ENCODE assay signal across 17 cellular contexts in genomic region chr5:142827934-142828576, GRCh38. TPM values are rescaled to one million over a fixed set of nuclear protein-coding genes. Genes with fewer than 3 reads are reported as not detected.
DNase-seq lines count a peak whose midpoint lies in the region; ATAC-seq and TF ChIP-seq lines count a peak whose summit lies in the region.
"Had no signal": no experiment of that assay in that cellular context is flagged by ENCODE, and none has a peak within 500 bp of the region (broad histone marks: within the 10 kb centered on the region; RNA-seq: fewer than 3 reads in every experiment).

No MANE protein-coding gene starts in this region.

- H3K9me3 Mint-ChIP-seq in HFFc6, result no peaks in the 10 kb centered on the region
- H3K9me3 Mint-ChIP-seq: activated CD4-positive, alpha-beta T cell treated with anti-CD3 and anti-CD28 coated beads, Interleukin-2, amount 10 ng/mL, durations not matched to agents 24 days and 14 days had no signal

- WGBS in hepatocyte (ENCODE audit: low lambda C conversion rate, missing lambda C conversion rate), result 77% methylated on average over 6 of the region's 6 CpGs

- H3K27me3 ChIP-seq in hepatocyte, result no peaks in the 10 kb centered on the region
- H3K27me3 ChIP-seq: BE2C, esophagus muscularis mucosa had no signal

- peaks cover 1% of the 10 kb centered on the region; the same call in 1 of the 2 replicates for H3K27me3 Mint-ChIP-seq in HFFc6 (ENCODE audit: insufficient read depth)

- peaks cover 31% of the 10 kb centered on the region for H3K4me1 ChIP-seq in hepatocyte (ENCODE audit: insufficient read depth)
- H3K4me1 ChIP-seq: prostate gland had no signal

- no peak for ATAC-seq in GM18909 (IDR thresholded peaks at IDR 0.05; ENCODE audit: poor library complexity, unreplicated experiment)

- peaks cover 86% of the 10 kb centered on the region for H3K4me1 Mint-ChIP-seq in HFFc6 (ENCODE audit: low read depth)

- H3K27ac Mint-ChIP-seq in HFFc6, result peak overlapping the region; percentile 70

- H4K20me1 ChIP-seq in hepatocyte (ENCODE audit: insufficient read depth, poor library complexity, severe bottlenecking), result no peaks in the 10 kb centered on the region

- H3K36me3 ChIP-seq in hepatocyte (replicated peaks; ENCODE audit: insufficient read depth, low read depth), result no peaks in the 10 kb centered on the region
- H3K36me3 ChIP-seq: BE2C, esophagus muscularis mucosa, prostate gland had no signal

- peaks cover 51% of the 10 kb centered on the region for H3K79me2 ChIP-seq in hepatocyte

- no peak overlapping the region for H3K4me3 ChIP-seq in hepatocyte
- H3K4me3 ChIP-seq: esophagus muscularis mucosa, prostate gland had no signal

- peak overlapping the region; percentile 56 for H3K4me3 Mint-ChIP-seq in HFFc6

- no peaks in the 10 kb centered on the region for H3K9me2 ChIP-seq in hepatocyte (replicated peaks; ENCODE audit: insufficient read depth)

- peak; percentile 44 for DNase-seq in A172 (ENCODE audit: low spot score)
- peak; percentile 16 for DNase-seq in HFFc6
- peak; percentile 33 for DNase-seq in RPMI7951 (ENCODE audit: low read depth)
- no peak for DNase-seq in hepatocyte (ENCODE audit: low spot score)
- no peak for DNase-seq in activated CD4-positive, CD25-positive, alpha-beta regulatory T cell treated with anti-CD3 and anti-CD28 coated beads, Interleukin-2, amount 50 U/mL, for 72 hours
- DNase-seq in cerebellum (ENCODE audit: low spot score), result no peak
- no peak for DNase-seq in activated effector memory CD4-positive, alpha-beta T cell treated with Interleukin-2 at 50 U/mL for 16 hours
- DNase-seq: activated CD4-positive, alpha-beta T cell treated with anti-CD3 and anti-CD28 coated beads, Interleukin-2, amount 10 ng/mL, durations not matched to agents 24 days and 14 days; activated gamma-delta T cell; BE2C; cerebellar nuclear complex; DND-41; NCI-H1105; stimulated activated CD4-positive, alpha-beta T cell treated with anti-CD3 and anti-CD28 coated beads, Interleukin-2, amount 100 ng/mL, for 24 hours had no signal

- no peaks in the 10 kb centered on the region for H3K9me3 ChIP-seq in hepatocyte (ENCODE audit: low read depth)
- H3K9me3 ChIP-seq: BE2C, esophagus muscularis mucosa, prostate gland had no signal

- H3K4me2 ChIP-seq in hepatocyte, result no peak overlapping the region

- no peak overlapping the region for H2AFZ ChIP-seq in hepatocyte

- peak overlapping the region; percentile 54 for H3K27ac ChIP-seq in hepatocyte
- H3K27ac ChIP-seq: prostate gland had no signal

- no peaks in the 10 kb centered on the region for H3K36me3 Mint-ChIP-seq in HFFc6 (ENCODE audit: low read depth)

- TF ChIP-seq CTCF in HFFc6 (IDR thresholded peaks at IDR 0.05) (no peak), hepatocyte (IDR thresholded peaks at IDR 0.05; ENCODE audit: poor library complexity) (no peak)

RNA-seq across cellular contexts. Expression of gene ARHGAP26, which starts 57.9 kb away (rescaled TPM):
- 1.6 and 3.8 TPM in 2 replicates for total RNA-seq in A172 (2014; rRNA removed; shearing (Covaris generic))
- total RNA-seq in HFFc6 (2021; fragmentation: NEBNext Ultra II Directional; extraction: Animal tissue kit (Norgen Biotek cat#: 25700)), result 1 to 10 TPM; 2.3 to 3.6 (median 3.1) TPM
- 1.1 and 1.4 TPM in 2 replicates for total RNA-seq in RPMI7951 (2014; rRNA removed; shearing (Covaris generic))
- 16.5 and 20.0 TPM in 2 replicates for total RNA-seq in hepatocyte
- 11.7 and 19.8 TPM in 2 replicates for polyA plus RNA-seq in hepatocyte
- 35.5 TPM for total RNA-seq in cerebellum

Comparison
In these comparisons a context has a peak if more than half of its experiments do, and no peak if none do; other contexts are left out.
1. DNase-seq: peak in A172 (single experiment), HFFc6 (single experiment) and RPMI7951 (single experiment); none in hepatocyte (single experiment), activated CD4-positive, CD25-positive, alpha-beta regulatory T cell treated with anti-CD3 and anti-CD28 coated beads, Interleukin-2, amount 50 U/mL, for 72 hours (single experiment), cerebellum (single experiment) and activated effector memory CD4-positive, alpha-beta T cell treated with Interleukin-2 at 50 U/mL for 16 hours (single experiment).